ENCODE assay signal across 24 cellular contexts in the genomic region with DNA sequence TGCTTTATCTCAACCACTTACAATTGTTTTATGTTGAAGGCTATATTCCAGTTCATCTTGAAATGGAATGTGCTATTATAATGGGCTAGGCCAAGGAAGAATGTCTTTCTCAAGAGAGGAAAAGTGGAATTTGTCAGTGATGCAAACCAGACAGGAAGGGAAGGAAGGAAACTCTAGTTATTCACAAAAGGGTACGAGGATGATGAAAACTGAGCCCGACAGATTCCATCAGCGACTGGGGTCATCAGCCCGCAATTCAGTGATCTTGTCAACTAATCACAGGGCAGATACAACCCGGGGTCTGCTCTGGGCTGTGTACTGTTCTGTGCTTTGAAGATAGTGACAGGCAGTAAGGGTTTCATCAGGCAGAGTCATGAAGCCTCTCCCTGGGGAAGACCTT. TPM values are rescaled to one million over a fixed set of nuclear protein-coding genes. Genes with fewer than 3 reads are reported as not detected.
DNase-seq lines count a peak whose midpoint lies in the region; ATAC-seq and TF ChIP-seq lines count a peak whose summit lies in the region.
"Had no signal": no experiment of that assay in that cellular context is flagged by ENCODE, and none has a peak within 500 bp of the region (broad histone marks: within the 10 kb centered on the region; RNA-seq: fewer than 3 reads in every experiment).

No MANE protein-coding gene starts in this region.

- H3K36me3 Mint-ChIP-seq in GM23338 (ENCODE audit: low read depth) (no peaks in the 10 kb centered on the region), mesothelial cell of epicardium (no peaks in the 10 kb centered on the region), type B pancreatic cell (no peaks in the 10 kb centered on the region)
- H3K36me3 Mint-ChIP-seq: CD8-positive, alpha-beta T cell had no signal

- TF ChIP-seq CTCF in GM23338 (conservative IDR thresholded peaks at IDR 0.05; ENCODE audit: low read depth in 2 of 2) (no peak), mesothelial cell of epicardium (IDR thresholded peaks at IDR 0.05; ENCODE audit: unreplicated experiment) (no peak), type B pancreatic cell (conservative IDR thresholded peaks at IDR 0.05) (no peak)

- H3K9me3 ChIP-seq in MG63 = no peaks in the 10 kb centered on the region

- H3K27me3 Mint-ChIP-seq in GM23338 (ENCODE audit: insufficient read depth, low read depth, poor library complexity) (no peaks in the 10 kb centered on the region), mesothelial cell of epicardium (ENCODE audit: low read depth) (no peaks in the 10 kb centered on the region), type B pancreatic cell (peaks cover 5% of the 10 kb centered on the region)

- ATAC-seq in GM23338 = no peak
- ATAC-seq in SK-N-SH treated with all-trans-retinoic acid at 6 μM for 48 hours = peak; percentile 92
- ATAC-seq: CD8-positive, alpha-beta T cell; GM12878; HepG2; K562 had no signal

- no peaks in the 10 kb centered on the region for H3K4me1 ChIP-seq in GM23338 (ENCODE audit: insufficient read depth)

- peak overlapping the region; percentile 43; the same call in 1 of the 2 replicates for H2AFZ ChIP-seq in GM23338

- H3K36me3 ChIP-seq in GM23338 (ENCODE audit: insufficient read depth) (no peaks in the 10 kb centered on the region), MG63 (no peaks in the 10 kb centered on the region)

- H3K9me3 Mint-ChIP-seq in GM23338 = peaks cover 1% of the 10 kb centered on the region; the same call in 1 of the 3 replicates
- no peaks in the 10 kb centered on the region for H3K9me3 Mint-ChIP-seq in mesothelial cell of epicardium
- no peaks in the 10 kb centered on the region for H3K9me3 Mint-ChIP-seq in type B pancreatic cell
- H3K9me3 Mint-ChIP-seq: CD8-positive, alpha-beta T cell; H9 had no signal

- H3K4me3 ChIP-seq in GM23338 = no peak overlapping the region
- H3K4me3 ChIP-seq in MG63 = no peak overlapping the region
- H3K4me3 ChIP-seq: GM12878, K562 had no signal

- no peaks in the 10 kb centered on the region for H3F3A ChIP-seq in GM23338 (replicated peaks; ENCODE audit: low read depth)

- no peaks in the 10 kb centered on the region for H4K20me1 ChIP-seq in GM23338 (replicated peaks; ENCODE audit: insufficient read depth)

- DNase-seq in GM23338 (ENCODE audit: low spot score) = no peak
- no peak for DNase-seq in mesothelial cell of epicardium (ENCODE audit: low spot score in 2 of 2, unreplicated experiment in 2 of 2)
- DNase-seq in type B pancreatic cell (ENCODE audit: extremely low spot score, unreplicated experiment) = no peak
- no peak for DNase-seq in activated CD4-positive, alpha-beta T cell treated with anti-CD3 and anti-CD28 coated beads for 4 hours
- DNase-seq in amygdala (lab: John Stamatoyannopoulos, UW) = no peak
- no peak for DNase-seq in MG63
- DNase-seq: C1 segment of cervical spinal cord; CD8-positive, alpha-beta T cell; DMS153; EL; H9; NCI-H1092 treated with DMSO at 0.1 percent for 48 hours; NCI-H146; NCI-H2029; NCI-H226; NCI-H524; NCI-H774; NK-92 treated with Interleukin-12 subunit alpha and Interleukin-12 subunit beta, amount 100 ng/mL, for 24 hours; SIG-M5 had no signal

- H3K9me2 ChIP-seq in GM23338 (ENCODE audit: insufficient read depth) = no peaks in the 10 kb centered on the region

- no peak overlapping the region for H3K4me3 Mint-ChIP-seq in GM23338
- no peak overlapping the region for H3K4me3 Mint-ChIP-seq in mesothelial cell of epicardium
- H3K4me3 Mint-ChIP-seq in type B pancreatic cell = no peak overlapping the region
- H3K4me3 Mint-ChIP-seq: CD8-positive, alpha-beta T cell; H9 had no signal

- no peak overlapping the region for H3K27ac ChIP-seq in GM23338 (ENCODE audit: low read depth)
- H3K27ac ChIP-seq: HL-60 had no signal

- H3K27ac Mint-ChIP-seq in GM23338 = no peak overlapping the region
- peak overlapping the region; percentile 37 for H3K27ac Mint-ChIP-seq in mesothelial cell of epicardium
- peak overlapping the region; percentile 20 for H3K27ac Mint-ChIP-seq in type B pancreatic cell
- H3K27ac Mint-ChIP-seq: CD8-positive, alpha-beta T cell; H9 had no signal

- no peaks in the 10 kb centered on the region for H3K27me3 ChIP-seq in GM23338 (ENCODE audit: insufficient read depth)
- H3K27me3 ChIP-seq in MG63 = no peaks in the 10 kb centered on the region

- peaks cover 2% of the 10 kb centered on the region; the same call in 1 of the 3 replicates for H3K4me1 Mint-ChIP-seq in GM23338
- H3K4me1 Mint-ChIP-seq in mesothelial cell of epicardium = peaks cover 27% of the 10 kb centered on the region
- peaks cover 25% of the 10 kb centered on the region for H3K4me1 Mint-ChIP-seq in type B pancreatic cell (ENCODE audit: unreplicated experiment)

- no peaks in the 10 kb centered on the region for H3K79me2 ChIP-seq in GM23338 (replicated peaks; ENCODE audit: insufficient read depth)

- no peak overlapping the region for H3K4me2 ChIP-seq in GM23338

TF ChIP-seq in GM23338, 12 proteins besides CTCF, POLR2A, EP300 and RAD21 (continues in another document):
- TF ChIP-seq ZNF114 (CRISPR knock-in tag; IDR thresholded peaks at IDR 0.05) (no peak), NANOG (IDR thresholded peaks at IDR 0.05; ENCODE audit: borderline replicate concordance) (no peak), EZH2phosphoT487 (IDR thresholded peaks at IDR 0.05; ENCODE audit: unreplicated experiment) (no peak), ZNF331 (CRISPR knock-in tag; IDR thresholded peaks at IDR 0.05; ENCODE audit: low read depth) (no peak)
- TF ChIP-seq, protein P1, sequence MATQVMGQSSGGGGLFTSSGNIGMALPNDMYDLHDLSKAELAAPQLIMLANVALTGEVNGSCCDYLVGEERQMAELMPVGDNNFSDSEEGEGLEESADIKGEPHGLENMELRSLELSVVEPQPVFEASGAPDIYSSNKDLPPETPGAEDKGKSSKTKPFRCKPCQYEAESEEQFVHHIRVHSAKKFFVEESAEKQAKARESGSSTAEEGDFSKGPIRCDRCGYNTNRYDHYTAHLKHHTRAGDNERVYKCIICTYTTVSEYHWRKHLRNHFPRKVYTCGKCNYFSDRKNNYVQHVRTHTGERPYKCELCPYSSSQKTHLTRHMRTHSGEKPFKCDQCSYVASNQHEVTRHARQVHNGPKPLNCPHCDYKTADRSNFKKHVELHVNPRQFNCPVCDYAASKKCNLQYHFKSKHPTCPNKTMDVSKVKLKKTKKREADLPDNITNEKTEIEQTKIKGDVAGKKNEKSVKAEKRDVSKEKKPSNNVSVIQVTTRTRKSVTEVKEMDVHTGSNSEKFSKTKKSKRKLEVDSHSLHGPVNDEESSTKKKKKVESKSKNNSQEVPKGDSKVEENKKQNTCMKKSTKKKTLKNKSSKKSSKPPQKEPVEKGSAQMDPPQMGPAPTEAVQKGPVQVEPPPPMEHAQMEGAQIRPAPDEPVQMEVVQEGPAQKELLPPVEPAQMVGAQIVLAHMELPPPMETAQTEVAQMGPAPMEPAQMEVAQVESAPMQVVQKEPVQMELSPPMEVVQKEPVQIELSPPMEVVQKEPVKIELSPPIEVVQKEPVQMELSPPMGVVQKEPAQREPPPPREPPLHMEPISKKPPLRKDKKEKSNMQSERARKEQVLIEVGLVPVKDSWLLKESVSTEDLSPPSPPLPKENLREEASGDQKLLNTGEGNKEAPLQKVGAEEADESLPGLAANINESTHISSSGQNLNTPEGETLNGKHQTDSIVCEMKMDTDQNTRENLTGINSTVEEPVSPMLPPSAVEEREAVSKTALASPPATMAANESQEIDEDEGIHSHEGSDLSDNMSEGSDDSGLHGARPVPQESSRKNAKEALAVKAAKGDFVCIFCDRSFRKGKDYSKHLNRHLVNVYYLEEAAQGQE (IDR thresholded peaks at IDR 0.05; ENCODE audit: unreplicated experiment) = no peak

TF ChIP-seq in SK-N-SH treated with all-trans-retinoic acid at 6 μM for 48 hours, 23 proteins besides CTCF, POLR2A, EP300 and RAD21 (continues in another document):
- no peak for TF ChIP-seq ARNTL (CRISPR knock-in tag; IDR thresholded peaks at IDR 0.05; ENCODE audit: borderline replicate concordance, low read depth)
- no peak for TF ChIP-seq ZFP30 (CRISPR knock-in tag; IDR thresholded peaks at IDR 0.05)
- TF ChIP-seq ZC3H10 (CRISPR knock-in tag; IDR thresholded peaks at IDR 0.05) = no peak
- no peak for TF ChIP-seq ZFP3 (CRISPR knock-in tag; IDR thresholded peaks at IDR 0.05)
- peak; percentile 80 for TF ChIP-seq TOX (CRISPR knock-in tag; IDR thresholded peaks at IDR 0.05; ENCODE audit: borderline replicate concordance)
- no peak for TF ChIP-seq ZNF565 (CRISPR knock-in tag; conservative IDR thresholded peaks at IDR 0.05; ENCODE audit: low read depth)
- TF ChIP-seq BACH2 (CRISPR knock-in tag; IDR thresholded peaks at IDR 0.05; ENCODE audit: borderline replicate concordance) = no peak
- TF ChIP-seq RARB (CRISPR knock-in tag; IDR thresholded peaks at IDR 0.05) = peak; percentile 78; the same call in 1 of the 2 replicates
- TF ChIP-seq SNAI2 (CRISPR knock-in tag; IDR thresholded peaks at IDR 0.05) = no peak
- 0 out of 2 replicates have a peak, but pooled peaks have one; percentile 38 for TF ChIP-seq TCF4 (CRISPR knock-in tag; IDR thresholded peaks at IDR 0.05; ENCODE audit: borderline replicate concordance)
- no peak for TF ChIP-seq PPARA (CRISPR knock-in tag; IDR thresholded peaks at IDR 0.05; ENCODE audit: borderline replicate concordance)
- TF ChIP-seq CSDC2 (CRISPR knock-in tag; IDR thresholded peaks at IDR 0.05) = 0 out of 2 replicates have a peak, but pooled peaks have one; percentile 36

RNA-seq across cellular contexts. Expression of a gene that starts 23.4 kb away (rescaled TPM):
- 10.9 and 12.4 TPM in 2 replicates for total RNA-seq in GM23338 (2014; rRNA removed; shearing (Covaris generic))
- 4.9 and 5.1 TPM in 2 replicates for polyA plus RNA-seq in GM23338 (2016; fragmentation: Nextera tagmentation; extraction: Ambion mirVana)
- total RNA-seq in mesothelial cell of epicardium (16.2 to 17.4 TPM (median 16.6 TPM) in 3 replicates), type B pancreatic cell (ENCODE audit: low replicate concordance) (11.7 and 16.4 TPM in 2 replicates)
- total RNA-seq in MG63 (2014; rRNA removed; shearing (Covaris generic); ENCODE audit: low replicate concordance) = 0.94 and 1.4 TPM in 2 replicates
- total RNA-seq: CD8-positive, alpha-beta T cell; GM12878; K562 had no signal
- polyA plus RNA-seq: GM12878, K562 had no signal
